8 cellular contexts compared by ENCODE assay signal in genomic region chr3:38454179-38454883, GRCh38. TPM values are rescaled to one million over a fixed set of nuclear protein-coding genes. Genes with fewer than 3 reads are reported as not detected.
DNase-seq lines count a peak whose midpoint lies in the region; ATAC-seq and TF ChIP-seq lines count a peak whose summit lies in the region.

No MANE protein-coding gene starts in this region.

- H3K36me3 ChIP-seq in lung (ENCODE audit: control insufficient read depth in 2 of 2, insufficient read depth in 2 of 2, low read length in 2 of 2) (no peaks in the 10 kb centered on the region), stomach smooth muscle (ENCODE audit: control insufficient read depth in 2 of 2, insufficient read depth in 2 of 2, low read length in 2 of 2) (no peaks in the 10 kb centered on the region)

- H3K27ac ChIP-seq in lung (ENCODE audit: low read depth in 1 of 2, low read length in 1 of 2), result peak overlapping the region; percentile 91
- H3K27ac ChIP-seq in stomach smooth muscle (ENCODE audit: low read length), result peak overlapping the region; percentile 70

- WGBS in lung, 2 donors, result 1% methylated on average over 52 to 77 of the region's 77 CpGs

- DNase-seq in AG09309 (ENCODE audit: low read depth), result no peak
- DNase-seq in T1000 (lab: John Stamatoyannopoulos, UW), result peak; percentile 35
- peak; percentile 35 for DNase-seq in dermis blood vessel endothelial cell
- no peak for DNase-seq in lung (ENCODE audit: low spot score)

- ATAC-seq in GM18858 (IDR thresholded peaks at IDR 0.05; ENCODE audit: unreplicated experiment) (peak; percentile 31), HG03135 (IDR thresholded peaks at IDR 0.05; ENCODE audit: unreplicated experiment) (peak; percentile 41), lung (ENCODE audit: insufficient read depth, low FRiP score) (peak; percentile 27), HG03139 (IDR thresholded peaks at IDR 0.05; ENCODE audit: unreplicated experiment) (no peak)

- H3K9ac ChIP-seq in stomach smooth muscle (ENCODE audit: low read length in 2 of 2), result peak overlapping the region; percentile 69 to 79

- H3K4me3 ChIP-seq in AG09309 (ENCODE audit: control insufficient read depth, low read depth, low read length) (peak overlapping the region; percentile 74), lung (peak overlapping the region; percentile 66), stomach smooth muscle (ENCODE audit: low read length in 2 of 2) (peak overlapping the region; percentile 85 to 87)

- H3K4me1 ChIP-seq in lung (ENCODE audit: control insufficient read depth in 2 of 2, insufficient read depth in 2 of 2, low read length in 2 of 2), result peaks cover 0 to 19% of the 10 kb centered on the region in 2 donors
- H3K4me1 ChIP-seq in stomach smooth muscle (ENCODE audit: control insufficient read depth, insufficient read depth, low read length), result peaks cover 33% of the 10 kb centered on the region

- no peak for TF ChIP-seq CTCF in AG09309 (IDR thresholded peaks at IDR 0.05; ENCODE audit: control insufficient read depth, insufficient read depth, low read depth, low read length, missing control alignments)
- no peak for TF ChIP-seq CTCF in lung (IDR thresholded peaks at IDR 0.05; ENCODE audit: control extremely low read depth, extremely low read depth)

- H3K27me3 ChIP-seq in lung (ENCODE audit: control insufficient read depth, insufficient read depth), result no peaks in the 10 kb centered on the region
- no peaks in the 10 kb centered on the region for H3K27me3 ChIP-seq in stomach smooth muscle (ENCODE audit: control insufficient read depth in 1 of 2, insufficient read depth in 2 of 2, low read length in 2 of 2)

- H3K9me3 ChIP-seq in lung (ENCODE audit: control insufficient read depth in 2 of 2, insufficient read depth in 1 of 2, low read length in 1 of 2), result no peaks in the 10 kb centered on the region
- no peaks in the 10 kb centered on the region for H3K9me3 ChIP-seq in stomach smooth muscle (ENCODE audit: control insufficient read depth in 2 of 2, low read length in 2 of 2)

RNA-seq across cellular contexts. Expression of gene ACVR2B, which starts 0.6 kb away (rescaled TPM):
- total RNA-seq in dermis blood vessel endothelial cell (4.2 and 7.3 TPM in 2 replicates), lung (10 to 100 TPM in 1 of 2 donors, 1 to 10 TPM in 1; 5.9 to 16.0 TPM)
- 1 to 10 TPM in 1 of 2 donors, under 1 TPM in 1; 0.80 to 1.2 TPM for polyA plus RNA-seq in lung

RNA-seq across cellular contexts. Expression of gene EXOG, which starts 41.8 kb away (rescaled TPM):
- 8.2 and 10.4 TPM in 2 replicates for total RNA-seq in dermis blood vessel endothelial cell
- 10 to 100 TPM; 14.0 to 16.5 TPM for total RNA-seq in lung
- 1 to 10 TPM; 3.1 to 8.3 TPM for polyA plus RNA-seq in lung

Comparison
In these comparisons a context has a peak if more than half of its experiments do, and no peak if none do; other contexts are left out.
1. DNase-seq: peak in T1000 (single experiment) and dermis blood vessel endothelial cell (single experiment); none in AG09309 (single experiment) and lung (single experiment).
2. Peak in every context shown above with its lines, with median percentiles within 50 percentile points of each other: H3K4me3 ChIP-seq.